Comparison of ENCODE assay signal across 8 cellular contexts in the genomic region with DNA sequence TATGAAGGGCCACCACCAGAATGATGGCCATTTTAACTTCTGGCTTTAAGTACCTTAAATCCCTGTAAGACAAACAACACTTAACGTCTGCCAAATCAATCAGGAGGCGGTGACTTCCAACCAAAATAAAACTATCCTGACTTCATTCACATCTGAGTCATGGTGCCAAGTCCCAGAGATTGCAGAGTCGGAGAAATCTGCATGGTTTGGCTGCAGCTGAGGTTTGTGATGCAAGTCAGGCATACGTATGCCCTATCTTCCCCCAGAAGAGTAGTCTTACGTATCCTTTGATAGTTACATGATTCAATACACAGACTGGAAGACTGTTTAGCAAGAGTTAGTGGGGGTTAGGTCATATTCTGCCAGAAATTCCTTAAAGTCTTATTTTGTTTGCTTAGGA. TPM values are rescaled to one million over a fixed set of nuclear protein-coding genes. Genes with fewer than 3 reads are reported as not detected.
DNase-seq lines count a peak whose midpoint lies in the region; ATAC-seq and TF ChIP-seq lines count a peak whose summit lies in the region.

No MANE protein-coding gene starts in this region.

- H3K9me3 ChIP-seq in left ventricle myocardium inferior (replicated peaks) (no peaks in the 10 kb centered on the region), skeletal muscle tissue (ENCODE audit: control insufficient read depth in 3 of 3, low read length in 3 of 3) (no peaks in the 10 kb centered on the region)

- H3K36me3 ChIP-seq in left ventricle myocardium inferior (no peaks in the 10 kb centered on the region), skeletal muscle tissue (ENCODE audit: control insufficient read depth in 3 of 3, insufficient read depth in 3 of 3, low read length in 3 of 3) (no peaks in the 10 kb centered on the region)

- ATAC-seq in GM18873 (IDR thresholded peaks at IDR 0.05; ENCODE audit: low FRiP score, unreplicated experiment) (no peak), GM18511 (IDR thresholded peaks at IDR 0.05; ENCODE audit: unreplicated experiment) (no peak)

- no peaks in the 10 kb centered on the region for H3K27me3 ChIP-seq in HL-60 (ENCODE audit: insufficient read depth, poor library complexity, severe bottlenecking)
- no peaks in the 10 kb centered on the region for H3K27me3 ChIP-seq in left ventricle myocardium inferior (ENCODE audit: low read depth)
- H3K27me3 ChIP-seq in skeletal muscle tissue (ENCODE audit: control insufficient read depth in 3 of 3, insufficient read depth in 3 of 3, low read length in 3 of 3), result peaks cover 0 to 6% (median 4%) of the 10 kb centered on the region in 3 donors

- peak; percentile 37 to 50 for DNase-seq in HL-60 (ENCODE audit: low read depth in 1 of 2, low spot score in 1 of 2)
- DNase-seq in left ventricle myocardium inferior, result peak; percentile 29
- no peak for DNase-seq in COLO829 (ENCODE audit: low spot score)
- DNase-seq in superior temporal gyrus (ENCODE audit: extremely low spot score), result no peak

- TF ChIP-seq CTCF in HL-60 (IDR thresholded peaks at IDR 0.05; ENCODE audit: insufficient read depth, low read length) (no peak), WI38 (IDR thresholded peaks at IDR 0.05; ENCODE audit: low read depth, low read length) (no peak), left ventricle myocardium inferior (IDR thresholded peaks at IDR 0.05; ENCODE audit: borderline replicate concordance) (no peak)

- no peak overlapping the region for H3K27ac ChIP-seq in HL-60 (replicated peaks)
- peak overlapping the region; percentile 98 for H3K27ac ChIP-seq in left ventricle myocardium inferior (replicated peaks)
- H3K27ac ChIP-seq in skeletal muscle tissue (ENCODE audit: low read depth, low read length), result peak overlapping the region; percentile 45

- H3K4me1 ChIP-seq in left ventricle myocardium inferior (peaks cover 53% of the 10 kb centered on the region), skeletal muscle tissue (ENCODE audit: control insufficient read depth in 3 of 3, insufficient read depth in 3 of 3, low read length in 3 of 3) (peaks cover 27 to 35% (median 27%) of the 10 kb centered on the region in 3 donors)

- H3K9ac ChIP-seq in skeletal muscle tissue (ENCODE audit: low read depth in 1 of 3, low read length in 3 of 3), result no peak overlapping the region

- intact Hi-C loops in left ventricle myocardium inferior (cut with micrococcal nuclease), result loop anchor here (10.0 kb wide), 2 partner anchors 145 to 165 kb away; no protein-coding TSS in a partner anchor

- no peak overlapping the region for H3K4me3 ChIP-seq in HL-60 (replicated peaks; ENCODE audit: insufficient read depth, low read length)
- peak overlapping the region; percentile 78 for H3K4me3 ChIP-seq in WI38 (ENCODE audit: low read depth, low read length)
- H3K4me3 ChIP-seq in left ventricle myocardium inferior, result peak overlapping the region; percentile 95
- H3K4me3 ChIP-seq in skeletal muscle tissue (ENCODE audit: low read length in 3 of 3), result peak overlapping the region in 1 of 3 donors; percentile 14

RNA-seq across cellular contexts. Expression of gene GAB2, which starts 1.7 kb away (rescaled TPM):
- 27.4 TPM for total RNA-seq in left ventricle myocardium inferior
- 10.4 TPM for total RNA-seq in skeletal muscle tissue

Comparison
In these comparisons a context has a peak if more than half of its experiments do, and no peak if none do; other contexts are left out.
1. DNase-seq: peak in HL-60 (2 of 2) and left ventricle myocardium inferior (single experiment); none in COLO829 (single experiment) and superior temporal gyrus (single experiment).